8 cellular contexts compared by ENCODE assay signal in genomic region chr3:49469876-49470713, GRCh38. TPM values are rescaled to one million over a fixed set of nuclear protein-coding genes. Genes with fewer than 3 reads are reported as not detected.
DNase-seq lines count a peak whose midpoint lies in the region; ATAC-seq and TF ChIP-seq lines count a peak whose summit lies in the region.

Gene DAG1 (plus strand): TSS chr3:49470267. CDS start chr3:49510535, 40,268 bp downstream.

- H3K27me3 ChIP-seq in CD8-positive, alpha-beta memory T cell (ENCODE audit: insufficient read depth, low read length, poor library complexity, severe bottlenecking), result no peaks in the 10 kb centered on the region
- H3K27me3 ChIP-seq in ectodermal cell (ENCODE audit: control insufficient read depth, insufficient read depth, low read length, poor library complexity, severe bottlenecking) (no peaks in the 10 kb centered on the region), lung (ENCODE audit: control insufficient read depth, insufficient read depth) (no peaks in the 10 kb centered on the region)

- CTCF ChIA-PET in CD8-positive, alpha-beta memory T cell (lab: Charles Lee), result interaction anchor here (0.5 to 1.4 kb wide), 6 partner anchors 8 to 563 kb away, joined by 3 to 5 read pairs (median 3); partner anchors contain the start of genes KLHDC8B, RHOA and TCTA

- peak; percentile 94 to 96 (median 95) for DNase-seq in CD8-positive, alpha-beta memory T cell
- peak; percentile 71 for DNase-seq in HS-5 (ENCODE audit: low read depth)
- peak; percentile 62 for DNase-seq in NK-92 (lab: John Stamatoyannopoulos, UW; ENCODE audit: unreplicated experiment)
- DNase-seq in activated CD8-positive, alpha-beta memory T cell treated with anti-CD3 and anti-CD28 coated beads for 1 hour (ENCODE audit: extremely low read depth in 1 of 2, low read depth in 1 of 2), result peak; percentile 79 to 91
- DNase-seq in lung (ENCODE audit: low spot score), result peak; percentile 99
- DNase-seq in stimulated activated CD4-positive, alpha-beta T cell treated with anti-CD3 and anti-CD28 coated beads, TNF-alpha, amount 100 ng/mL, for 24 hours (ENCODE audit: low read depth in 3 of 3), result peak; percentile 88 to 97 (median 92)

- H3K27ac ChIP-seq in CD8-positive, alpha-beta memory T cell (ENCODE audit: low read depth, low read length), result peak within 1 kb of the TSS; percentile 82
- H3K27ac ChIP-seq in ectodermal cell (ENCODE audit: insufficient read depth, low read depth, low read length, poor library complexity, severe bottlenecking) (peak within 1 kb of the TSS; percentile 96), lung (ENCODE audit: low read depth in 1 of 2, low read length in 1 of 2) (peak within 1 kb of the TSS; percentile 95 to 98)

- H3K36me3 ChIP-seq in CD8-positive, alpha-beta memory T cell (ENCODE audit: insufficient read depth, low read length), result no peaks in the 10 kb centered on the region
- H3K36me3 ChIP-seq in ectodermal cell (ENCODE audit: control insufficient read depth, insufficient read depth, low read length) (peaks cover 3% of the 10 kb centered on the region), lung (ENCODE audit: control insufficient read depth in 2 of 2, insufficient read depth in 2 of 2, low read length in 2 of 2) (no peaks in the 10 kb centered on the region)

- H3K9me3 Mint-ChIP-seq in CD8-positive, alpha-beta memory T cell, result no peaks in the 10 kb centered on the region

- 0% methylated on average over 109 of the region's 109 CpGs for WGBS in ectodermal cell, 2 experiments
- 0 to 1% methylated on average over 77 to 109 of the region's 109 CpGs for WGBS in lung, 2 donors

- H3K9me3 ChIP-seq in CD8-positive, alpha-beta memory T cell (ENCODE audit: low read length), result no peaks in the 10 kb centered on the region
- H3K9me3 ChIP-seq in ectodermal cell (ENCODE audit: control insufficient read depth, low read length), result no peaks in the 10 kb centered on the region
- no peaks in the 10 kb centered on the region for H3K9me3 ChIP-seq in lung (ENCODE audit: control insufficient read depth in 2 of 2, insufficient read depth in 1 of 2, low read length in 1 of 2)

- H3K27me3 Mint-ChIP-seq in CD8-positive, alpha-beta memory T cell, result no peaks in the 10 kb centered on the region

- H3K27ac Mint-ChIP-seq in CD8-positive, alpha-beta memory T cell, result peak within 1 kb of the TSS; percentile 93 to 98 (median 96)

- H3K36me3 Mint-ChIP-seq in CD8-positive, alpha-beta memory T cell, result peaks cover 0 to 11% (median 0%) of the 10 kb centered on the region in 3 donors

- H3K4me3 ChIP-seq in CD8-positive, alpha-beta memory T cell (ENCODE audit: low read length), result peak within 1 kb of the TSS; percentile 96
- H3K4me3 ChIP-seq in ectodermal cell (ENCODE audit: insufficient read depth, low read depth, low read length), result peak within 1 kb of the TSS; percentile 61
- peak within 1 kb of the TSS; percentile 66 for H3K4me3 ChIP-seq in lung

- no peak for TF ChIP-seq CTCF in lung (IDR thresholded peaks at IDR 0.05; ENCODE audit: control extremely low read depth, extremely low read depth)

- H3K4me1 Mint-ChIP-seq in CD8-positive, alpha-beta memory T cell, result peaks cover 22 to 26% (median 24%) of the 10 kb centered on the region in 3 donors

- peak; percentile 67 for ATAC-seq in GM19468 (IDR thresholded peaks at IDR 0.05; ENCODE audit: extremely low read depth, unreplicated experiment)
- ATAC-seq in lung (ENCODE audit: insufficient read depth, low FRiP score), result peak; percentile 93

- H3K4me1 ChIP-seq in CD8-positive, alpha-beta memory T cell (ENCODE audit: insufficient read depth, low read length), result peaks cover 25% of the 10 kb centered on the region
- H3K4me1 ChIP-seq in ectodermal cell (ENCODE audit: control insufficient read depth, insufficient read depth, low read length) (peaks cover 32% of the 10 kb centered on the region), lung (ENCODE audit: control insufficient read depth in 2 of 2, insufficient read depth in 2 of 2, low read length in 2 of 2) (peaks cover 3 to 11% of the 10 kb centered on the region in 2 donors)

- H3K4me3 Mint-ChIP-seq in CD8-positive, alpha-beta memory T cell, result peak within 1 kb of the TSS; percentile 89 to 95 (median 90)

- POLR2A ChIA-PET in CD8-positive, alpha-beta memory T cell (lab: Charles Lee), result interaction anchor here (0.5 to 2.4 kb wide), 10 partner anchors 16 to 901 kb away, joined by 3 to 23 read pairs (median 4); partner anchors contain the start of genes NICN1, QRICH1, RHOA and TCTA

RNA-seq across cellular contexts. Expression of gene DAG1, which starts in this region (rescaled TPM):
- total RNA-seq in CD8-positive, alpha-beta memory T cell, result 10 to 100 TPM; 20.9 to 21.2 TPM
- polyA plus RNA-seq in CD8-positive, alpha-beta memory T cell, result 7.5 TPM
- polyA plus RNA-seq in ectodermal cell (2013, experiment 1 of 4), result 147 TPM
- polyA plus RNA-seq in ectodermal cell (2013, experiment 2 of 4), result 166 TPM
- 80.3 TPM for polyA plus RNA-seq in ectodermal cell (2013, experiment 3 of 4)
- polyA plus RNA-seq in ectodermal cell (2013, experiment 4 of 4), result 89.0 TPM
- total RNA-seq in lung, result 100 to 1,000 TPM in 1 of 2 donors, 10 to 100 TPM in 1; 40.4 to 100 TPM
- polyA plus RNA-seq in lung, result 10 to 100 TPM; 18.2 to 35.6 TPM

Comparison
In these comparisons a context has a peak if more than half of its experiments do, and no peak if none do; other contexts are left out.
1. Peak in every context shown above with its lines: DNase-seq, ATAC-seq, H3K4me3 ChIP-seq and H3K27ac ChIP-seq.